7 cellular contexts compared by ENCODE assay signal in genomic region chr1:202192770-202193613, GRCh38.
DNase-seq lines count a peak whose midpoint lies in the region; ATAC-seq and TF ChIP-seq lines count a peak whose summit lies in the region.

No MANE protein-coding gene starts in this region.

- TF ChIP-seq CTCF in astrocyte of the spinal cord (IDR thresholded peaks at IDR 0.05; ENCODE audit: low read depth, low read length), result peak; percentile 94

- TF ChIP-seq RAD21 in Ishikawa (IDR thresholded peaks at IDR 0.05; ENCODE audit: low read depth), result peak; percentile 93

- DNase-seq in GDM1 (lab: John Stamatoyannopoulos, UW) (peak; percentile 23), T-helper 9 cell (peak; percentile 44), astrocyte of the spinal cord (ENCODE audit: low read depth, low spot score) (peak; percentile 39), iPS-NIHi7 (ENCODE audit: extremely low spot score) (peak; percentile 82)
- peak; percentile 27 to 42 for DNase-seq in stimulated activated CD4-positive, alpha-beta T cell treated with anti-CD3 and anti-CD28 coated beads, Interleukin-15, amount 100 ng/mL, for 48 hours (ENCODE audit: low read depth in 2 of 2)

- no peak for ATAC-seq in HG02970 (IDR thresholded peaks at IDR 0.05; ENCODE audit: low FRiP score, unreplicated experiment)

- no peak for TF ChIP-seq EP300 in Ishikawa (IDR thresholded peaks at IDR 0.05; ENCODE audit: borderline replicate concordance)

- in situ Hi-C loops in astrocyte of the spinal cord (cut with HindIII; ENCODE audit: low sequenced_read_pairs), result no loop called here

- H3K4me3 ChIP-seq in astrocyte of the spinal cord (ENCODE audit: low read depth, low read length), result no peak overlapping the region

TF ChIP-seq in Ishikawa, 13 proteins besides CTCF, POLR2A, EP300 and RAD21:
- TF ChIP-seq USF1 (IDR thresholded peaks at IDR 0.05) (no peak), ZBTB7A (IDR thresholded peaks at IDR 0.05; ENCODE audit: low read depth) (peak; percentile 69; the same call in 1 of the 2 replicates)

Comparison
In these comparisons a context has a peak if more than half of its experiments do, and no peak if none do; other contexts are left out.
1. DNase-seq: peak in every context shown above with its lines; median percentile 82 in iPS-NIHi7; 44 in T-helper 9 cell; 39 in astrocyte of the spinal cord; 34 in stimulated activated CD4-positive, alpha-beta T cell treated with anti-CD3 and anti-CD28 coated beads, Interleukin-15, amount 100 ng/mL, for 48 hours; 23 in GDM1.